In genomic region chr16:379961-380836, GRCh38 we compare ENCODE assay signal across 9 cellular contexts. TPM values are rescaled to one million over a fixed set of nuclear protein-coding genes. Genes with fewer than 3 reads are reported as not detected.
DNase-seq lines count a peak whose midpoint lies in the region; ATAC-seq, FAIRE-seq and TF ChIP-seq lines count a peak whose summit lies in the region.
"Had no signal": no experiment of that assay in that cellular context is flagged by ENCODE, and none has a peak within 500 bp of the region (broad histone marks: within the 10 kb centered on the region; RNA-seq: fewer than 3 reads in every experiment).

No MANE protein-coding gene starts in this region.

- TF ChIP-seq CTCF in AG04450 (IDR thresholded peaks at IDR 0.05; ENCODE audit: low read depth, low read length) (no peak), choroid plexus epithelial cell (conservative IDR thresholded peaks at IDR 0.05; ENCODE audit: low read depth, low read length) (no peak)

- H3K4me3 Mint-ChIP-seq in naive B cell: peak overlapping the region; percentile 55 to 89 (median 79)

- H3K9me3 Mint-ChIP-seq in naive B cell: no peaks in the 10 kb centered on the region

- no peaks in the 10 kb centered on the region for H3K36me3 Mint-ChIP-seq in naive B cell

- no peaks in the 10 kb centered on the region for H3K27me3 ChIP-seq in AG04450 (ENCODE audit: control insufficient read depth, insufficient read depth, low read length)

- DNase-seq in AG04450 (ENCODE audit: low read depth, low spot score): no peak
- DNase-seq in Jurkat, Clone E6-1 (ENCODE audit: low read depth, low spot score): peak; percentile 83
- no peak for DNase-seq in choroid plexus epithelial cell (ENCODE audit: low read depth)
- no peak for DNase-seq in naive B cell
- DNase-seq in amniotic stem cell (lab: John Stamatoyannopoulos, UW): no peak
- no peak for DNase-seq in effector CD8-positive, alpha-beta T cell (lab: John Stamatoyannopoulos, UW)
- DNase-seq in GF-D8 (lab: John Stamatoyannopoulos, UW): no peak
- DNase-seq in GM19239 (ENCODE audit: insufficient read length, low spot score): no peak
- DNase-seq: activated effector memory CD4-positive, alpha-beta T cell treated with Interleukin-2 at 50 U/mL for 16 hours had no signal

- no peaks in the 10 kb centered on the region; the same call in 1 of the 2 replicates for H3K9me3 ChIP-seq in AG04450 (ENCODE audit: control insufficient read depth, insufficient read depth, low read length)

- CTCF ChIA-PET in AG04450 (lab: Charles Lee): interaction anchor here (0.5 kb wide), 1 partner anchor 217 kb away, joined by 3 read pairs; no protein-coding TSS in a partner anchor

- no peak for FAIRE-seq in GM19239 (lab: Jason Lieb, UNC)

- no peak overlapping the region for H3K27ac ChIP-seq in AG04450 (ENCODE audit: low read depth, low read length)

- ATAC-seq in naive B cell (ENCODE audit: low read depth in 2 of 2): no peak

- H3K27me3 Mint-ChIP-seq in naive B cell: no peaks in the 10 kb centered on the region

- peaks cover 9 to 32% (median 26%) of the 10 kb centered on the region in 3 donors for H3K4me1 Mint-ChIP-seq in naive B cell

- H3K4me3 ChIP-seq in AG04450 (ENCODE audit: low read depth, low read length) (peak overlapping the region; percentile 75), choroid plexus epithelial cell (ENCODE audit: low read depth, low read length) (peak overlapping the region; percentile 78)
- peak overlapping the region; percentile 66 for H3K4me3 ChIP-seq in Jurkat, Clone E6-1 (ENCODE audit: low read length)

- POLR2A ChIA-PET in AG04450 (lab: Yijun Ruan, JAX): interaction anchor here (0.6 to 1.7 kb wide), 2 partner anchors 10 to 15 kb away, joined by 3 to 7 read pairs; partner anchors contain the start of gene MRPL28

- peak overlapping the region in 4 of 6 donors; percentile 22 to 79 (median 30) for H3K27ac Mint-ChIP-seq in naive B cell

RNA-seq across cellular contexts. Expression of gene PGAP6, which starts 1.6 kb away (rescaled TPM):
- polyA plus RNA-seq in AG04450 (2011; rRNA removed) (40.8 and 68.0 TPM in 2 replicates), naive B cell (ENCODE audit: low read depth in 6 of 6) (10 to 100 TPM in 5 of 6 donors, 1 to 10 TPM in 1; 7.1 to 24.3 (median 17.2) TPM)
- polyA minus RNA-seq in AG04450 (2011; rRNA and poly(A)+ RNA removed): 56.0 and 96.7 TPM in 2 replicates
- polyA plus RNA-seq in Jurkat, Clone E6-1 (2012; ENCODE audit: insufficient read depth, insufficient read length): 56.7 TPM

RNA-seq across cellular contexts. Expression of gene MRPL28, which starts 9.9 kb away (rescaled TPM):
- polyA plus RNA-seq in AG04450 (2011; rRNA removed) (144 and 157 TPM in 2 replicates), naive B cell (ENCODE audit: low read depth in 6 of 6) (10 to 100 TPM; 60.1 to 76.8 (median 65.7) TPM)
- polyA minus RNA-seq in AG04450 (2011; rRNA and poly(A)+ RNA removed): 32.7 and 46.2 TPM in 2 replicates
- polyA plus RNA-seq in Jurkat, Clone E6-1 (2012; ENCODE audit: insufficient read depth, insufficient read length): 141 TPM

RNA-seq across cellular contexts. Expression of gene NME4, which starts 16.8 kb away (rescaled TPM):
- polyA plus RNA-seq in AG04450 (2011; rRNA removed): 156 and 198 TPM in 2 replicates
- polyA minus RNA-seq in AG04450 (2011; rRNA and poly(A)+ RNA removed): 79.2 and 129 TPM in 2 replicates
- 282 TPM for polyA plus RNA-seq in Jurkat, Clone E6-1 (2012; ENCODE audit: insufficient read depth, insufficient read length)
- 100 to 1,000 TPM in 1 of 6 donors, 10 to 100 TPM in 5; 56.9 to 104 (median 65.1) TPM for polyA plus RNA-seq in naive B cell (ENCODE audit: low read depth in 6 of 6)

RNA-seq across cellular contexts. Expression of gene DECR2, which starts 21.5 kb away (rescaled TPM):
- 11.6 and 16.0 TPM in 2 replicates for polyA plus RNA-seq in AG04450 (2011; rRNA removed)
- polyA minus RNA-seq in AG04450 (2011; rRNA and poly(A)+ RNA removed): 7.1 and 10.6 TPM in 2 replicates
- polyA plus RNA-seq in Jurkat, Clone E6-1 (2012; ENCODE audit: insufficient read depth, insufficient read length): 27.4 TPM
- 1 to 10 TPM; 3.8 to 9.4 (median 5.2) TPM for polyA plus RNA-seq in naive B cell (ENCODE audit: low read depth in 6 of 6)

RNA-seq across cellular contexts. Expression of gene AXIN1, which starts 27.7 kb away (rescaled TPM):
- polyA plus RNA-seq in AG04450 (2011; rRNA removed) (3.5 and 4.7 TPM in 2 replicates), naive B cell (ENCODE audit: low read depth in 6 of 6) (1 to 10 TPM in 5 of 6 donors, under 1 TPM in 1; 0.93 to 2.7 (median 1.9) TPM)
- polyA minus RNA-seq in AG04450 (2011; rRNA and poly(A)+ RNA removed): 3.9 and 4.3 TPM in 2 replicates
- 19.8 TPM for polyA plus RNA-seq in Jurkat, Clone E6-1 (2012; ENCODE audit: insufficient read depth, insufficient read length)
